1 cellular context compared by ENCODE assay signal in the genomic region with DNA sequence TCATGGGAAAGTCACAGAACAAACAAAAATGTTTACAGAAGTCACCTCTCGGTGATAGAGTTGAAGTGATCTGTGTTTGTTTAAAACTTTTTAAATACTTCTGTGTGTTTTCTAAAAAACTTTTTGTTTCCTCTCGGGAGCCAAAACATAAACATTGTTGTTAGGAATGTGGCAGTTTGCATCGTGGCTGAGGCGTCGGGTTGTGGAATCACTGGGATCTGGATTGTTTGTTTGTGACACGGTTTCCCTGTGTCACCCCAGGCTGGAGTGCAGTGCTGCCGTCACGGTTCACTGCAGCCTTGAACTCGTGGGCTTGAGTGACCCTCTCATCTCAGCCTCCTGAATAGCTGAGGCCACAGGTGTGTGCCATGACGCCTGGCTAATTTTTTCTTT.
TF ChIP-seq lines count a peak whose summit lies in the region.

No MANE protein-coding gene starts in this region.

TF ChIP-seq in H1, 55 proteins besides CTCF, POLR2A, EP300 and RAD21:
- TF ChIP-seq CHD2 (IDR thresholded peaks at IDR 0.05; ENCODE audit: low read length) (no peak), KDM4A (IDR thresholded peaks at IDR 0.05; ENCODE audit: low read depth, low read length, severe bottlenecking) (no peak), TAF1 (IDR thresholded peaks at IDR 0.05; ENCODE audit: low read depth, low read length) (no peak), NANOG (IDR thresholded peaks at IDR 0.05; ENCODE audit: insufficient read depth, low read depth, low read length, poor library complexity, severe bottlenecking) (no peak), RXRA (IDR thresholded peaks at IDR 0.05; ENCODE audit: insufficient read depth, low read depth, low read length) (no peak), HDAC6 (IDR thresholded peaks at IDR 0.05; ENCODE audit: low read depth, low read length) (no peak), CBX5 (IDR thresholded peaks at IDR 0.05; ENCODE audit: low read depth, low read length) (no peak), JUND (IDR thresholded peaks at IDR 0.05; ENCODE audit: low read length) (no peak), GABPA (IDR thresholded peaks at IDR 0.05; ENCODE audit: borderline replicate concordance, insufficient read depth, low read length) (no peak), SUZ12 (IDR thresholded peaks at IDR 0.05; ENCODE audit: low read length) (no peak), RFX5 (IDR thresholded peaks at IDR 0.05; ENCODE audit: borderline replicate concordance, low read depth, low read length) (no peak), BRCA1 (IDR thresholded peaks at IDR 0.05; ENCODE audit: low read depth, low read length) (no peak), BCL11A (IDR thresholded peaks at IDR 0.05; ENCODE audit: low read depth in 2 of 2, low read length in 2 of 2) (no peak), ASH2L (IDR thresholded peaks at IDR 0.05; ENCODE audit: low read length) (no peak)
- TF ChIP-seq, protein P1, sequence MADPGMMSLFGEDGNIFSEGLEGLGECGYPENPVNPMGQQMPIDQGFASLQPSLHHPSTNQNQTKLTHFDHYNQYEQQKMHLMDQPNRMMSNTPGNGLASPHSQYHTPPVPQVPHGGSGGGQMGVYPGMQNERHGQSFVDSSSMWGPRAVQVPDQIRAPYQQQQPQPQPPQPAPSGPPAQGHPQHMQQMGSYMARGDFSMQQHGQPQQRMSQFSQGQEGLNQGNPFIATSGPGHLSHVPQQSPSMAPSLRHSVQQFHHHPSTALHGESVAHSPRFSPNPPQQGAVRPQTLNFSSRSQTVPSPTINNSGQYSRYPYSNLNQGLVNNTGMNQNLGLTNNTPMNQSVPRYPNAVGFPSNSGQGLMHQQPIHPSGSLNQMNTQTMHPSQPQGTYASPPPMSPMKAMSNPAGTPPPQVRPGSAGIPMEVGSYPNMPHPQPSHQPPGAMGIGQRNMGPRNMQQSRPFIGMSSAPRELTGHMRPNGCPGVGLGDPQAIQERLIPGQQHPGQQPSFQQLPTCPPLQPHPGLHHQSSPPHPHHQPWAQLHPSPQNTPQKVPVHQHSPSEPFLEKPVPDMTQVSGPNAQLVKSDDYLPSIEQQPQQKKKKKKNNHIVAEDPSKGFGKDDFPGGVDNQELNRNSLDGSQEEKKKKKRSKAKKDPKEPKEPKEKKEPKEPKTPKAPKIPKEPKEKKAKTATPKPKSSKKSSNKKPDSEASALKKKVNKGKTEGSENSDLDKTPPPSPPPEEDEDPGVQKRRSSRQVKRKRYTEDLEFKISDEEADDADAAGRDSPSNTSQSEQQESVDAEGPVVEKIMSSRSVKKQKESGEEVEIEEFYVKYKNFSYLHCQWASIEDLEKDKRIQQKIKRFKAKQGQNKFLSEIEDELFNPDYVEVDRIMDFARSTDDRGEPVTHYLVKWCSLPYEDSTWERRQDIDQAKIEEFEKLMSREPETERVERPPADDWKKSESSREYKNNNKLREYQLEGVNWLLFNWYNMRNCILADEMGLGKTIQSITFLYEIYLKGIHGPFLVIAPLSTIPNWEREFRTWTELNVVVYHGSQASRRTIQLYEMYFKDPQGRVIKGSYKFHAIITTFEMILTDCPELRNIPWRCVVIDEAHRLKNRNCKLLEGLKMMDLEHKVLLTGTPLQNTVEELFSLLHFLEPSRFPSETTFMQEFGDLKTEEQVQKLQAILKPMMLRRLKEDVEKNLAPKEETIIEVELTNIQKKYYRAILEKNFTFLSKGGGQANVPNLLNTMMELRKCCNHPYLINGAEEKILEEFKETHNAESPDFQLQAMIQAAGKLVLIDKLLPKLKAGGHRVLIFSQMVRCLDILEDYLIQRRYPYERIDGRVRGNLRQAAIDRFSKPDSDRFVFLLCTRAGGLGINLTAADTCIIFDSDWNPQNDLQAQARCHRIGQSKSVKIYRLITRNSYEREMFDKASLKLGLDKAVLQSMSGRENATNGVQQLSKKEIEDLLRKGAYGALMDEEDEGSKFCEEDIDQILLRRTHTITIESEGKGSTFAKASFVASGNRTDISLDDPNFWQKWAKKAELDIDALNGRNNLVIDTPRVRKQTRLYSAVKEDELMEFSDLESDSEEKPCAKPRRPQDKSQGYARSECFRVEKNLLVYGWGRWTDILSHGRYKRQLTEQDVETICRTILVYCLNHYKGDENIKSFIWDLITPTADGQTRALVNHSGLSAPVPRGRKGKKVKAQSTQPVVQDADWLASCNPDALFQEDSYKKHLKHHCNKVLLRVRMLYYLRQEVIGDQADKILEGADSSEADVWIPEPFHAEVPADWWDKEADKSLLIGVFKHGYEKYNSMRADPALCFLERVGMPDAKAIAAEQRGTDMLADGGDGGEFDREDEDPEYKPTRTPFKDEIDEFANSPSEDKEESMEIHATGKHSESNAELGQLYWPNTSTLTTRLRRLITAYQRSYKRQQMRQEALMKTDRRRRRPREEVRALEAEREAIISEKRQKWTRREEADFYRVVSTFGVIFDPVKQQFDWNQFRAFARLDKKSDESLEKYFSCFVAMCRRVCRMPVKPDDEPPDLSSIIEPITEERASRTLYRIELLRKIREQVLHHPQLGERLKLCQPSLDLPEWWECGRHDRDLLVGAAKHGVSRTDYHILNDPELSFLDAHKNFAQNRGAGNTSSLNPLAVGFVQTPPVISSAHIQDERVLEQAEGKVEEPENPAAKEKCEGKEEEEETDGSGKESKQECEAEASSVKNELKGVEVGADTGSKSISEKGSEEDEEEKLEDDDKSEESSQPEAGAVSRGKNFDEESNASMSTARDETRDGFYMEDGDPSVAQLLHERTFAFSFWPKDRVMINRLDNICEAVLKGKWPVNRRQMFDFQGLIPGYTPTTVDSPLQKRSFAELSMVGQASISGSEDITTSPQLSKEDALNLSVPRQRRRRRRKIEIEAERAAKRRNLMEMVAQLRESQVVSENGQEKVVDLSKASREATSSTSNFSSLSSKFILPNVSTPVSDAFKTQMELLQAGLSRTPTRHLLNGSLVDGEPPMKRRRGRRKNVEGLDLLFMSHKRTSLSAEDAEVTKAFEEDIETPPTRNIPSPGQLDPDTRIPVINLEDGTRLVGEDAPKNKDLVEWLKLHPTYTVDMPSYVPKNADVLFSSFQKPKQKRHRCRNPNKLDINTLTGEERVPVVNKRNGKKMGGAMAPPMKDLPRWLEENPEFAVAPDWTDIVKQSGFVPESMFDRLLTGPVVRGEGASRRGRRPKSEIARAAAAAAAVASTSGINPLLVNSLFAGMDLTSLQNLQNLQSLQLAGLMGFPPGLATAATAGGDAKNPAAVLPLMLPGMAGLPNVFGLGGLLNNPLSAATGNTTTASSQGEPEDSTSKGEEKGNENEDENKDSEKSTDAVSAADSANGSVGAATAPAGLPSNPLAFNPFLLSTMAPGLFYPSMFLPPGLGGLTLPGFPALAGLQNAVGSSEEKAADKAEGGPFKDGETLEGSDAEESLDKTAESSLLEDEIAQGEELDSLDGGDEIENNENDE (IDR thresholded peaks at IDR 0.05; ENCODE audit: insufficient replicate concordance, low read length): no peak
